In genomic region chr16:21652451-21652850, GRCh38 we compare ENCODE assay signal across 21 cellular contexts. TPM values are rescaled to one million over a fixed set of nuclear protein-coding genes. Genes with fewer than 3 reads are reported as not detected.
DNase-seq lines count a peak whose midpoint lies in the region; ATAC-seq and TF ChIP-seq lines count a peak whose summit lies in the region.
"Had no signal": no experiment of that assay in that cellular context is flagged by ENCODE, and none has a peak within 500 bp of the region (broad histone marks: within the 10 kb centered on the region; RNA-seq: fewer than 3 reads in every experiment).

TSS of gene IGSF6 (minus strand) at chr16:21652608. CDS start at chr16:21652598, 10 bp downstream.

- no peak within 1 kb of the TSS for H2AK5ac ChIP-seq in neuronal stem cell (ENCODE audit: low read depth, low read length)

- ATAC-seq in GM19351 (IDR thresholded peaks at IDR 0.05; ENCODE audit: unreplicated experiment), result no peak
- ATAC-seq: activated T-helper 17 cell treated with anti-CD3 and anti-CD28 coated beads, Interleukin-2, amount 50 U/mL, for 72 hours had no signal

- DNase-seq in HL-60 (ENCODE audit: low read depth in 1 of 2, low spot score in 1 of 2) (peak; percentile 39 to 67), colonic mucosa (no peak), neuronal stem cell (ENCODE audit: low spot score) (no peak), HPDE6-E6E7 (ENCODE audit: extremely low spot score) (no peak), HuH-7.5 (ENCODE audit: low spot score) (no peak), putamen (ENCODE audit: low spot score) (no peak)
- DNase-seq: glutamatergic neuron; KBM-7; NCI-H1436; NCI-H446; occipital lobe; OCI-M1; SK-N-SH; stimulated activated naive CD4-positive, alpha-beta T cell had no signal

- H4K91ac ChIP-seq in neuronal stem cell (ENCODE audit: low read depth, low read length, poor library complexity), result no peak within 1 kb of the TSS

- intact Hi-C loops in colonic mucosa (cut with DNase I), result no loop called here

- H3K9ac ChIP-seq in BLaER1 (no peak within 1 kb of the TSS), colonic mucosa (ENCODE audit: low read depth in 2 of 2, low read length in 2 of 2) (no peak within 1 kb of the TSS), neuronal stem cell (ENCODE audit: low read depth, low read length, poor library complexity) (no peak within 1 kb of the TSS)
- H3K9ac ChIP-seq: SK-N-SH had no signal

- H3K79me1 ChIP-seq in neuronal stem cell (ENCODE audit: low read depth, low read length), result peaks cover 2% of the 10 kb centered on the region

- no peak within 1 kb of the TSS for H3K4ac ChIP-seq in neuronal stem cell (ENCODE audit: low read length)

- no CpG with 5 or more reads among the region's 6 CpGs for WGBS in neuronal stem cell (ENCODE audit: extremely low coverage in 2 of 2, insufficient read length in 2 of 2, insufficient replicate concordance in 1 of 2), 2 donors

- no peak for TF ChIP-seq CTCF in HL-60 (IDR thresholded peaks at IDR 0.05; ENCODE audit: insufficient read depth, low read length)
- no peak for TF ChIP-seq CTCF in colonic mucosa (IDR thresholded peaks at IDR 0.05)

- H2BK120ac ChIP-seq in neuronal stem cell (ENCODE audit: low read depth, low read length), result no peak within 1 kb of the TSS

- no peak within 1 kb of the TSS for H2BK12ac ChIP-seq in neuronal stem cell (ENCODE audit: low read length)

- peak within 1 kb of the TSS; percentile 31 for H3K14ac ChIP-seq in neuronal stem cell (ENCODE audit: low read length)

- H3K4me2 ChIP-seq in BLaER1 (no peak within 1 kb of the TSS; the same call in 1 of the 2 replicates), neuronal stem cell (ENCODE audit: insufficient read depth, low read length, poor library complexity, severe bottlenecking) (no peak within 1 kb of the TSS)
- H3K4me2 ChIP-seq: SK-N-SH, smooth muscle cell had no signal

- no peaks in the 10 kb centered on the region for H4K20me1 ChIP-seq in BLaER1

- H3K27me3 ChIP-seq in BLaER1, result no peaks in the 10 kb centered on the region
- H3K27me3 ChIP-seq in HL-60 (ENCODE audit: insufficient read depth, poor library complexity, severe bottlenecking), result no peaks in the 10 kb centered on the region
- no peaks in the 10 kb centered on the region for H3K27me3 ChIP-seq in colonic mucosa
- no peaks in the 10 kb centered on the region for H3K27me3 ChIP-seq in neuronal stem cell (ENCODE audit: control insufficient read depth in 3 of 3, insufficient read depth in 3 of 3, low read depth in 1 of 3, low read length in 3 of 3)
- H3K27me3 ChIP-seq: esophagus muscularis mucosa had no signal

- H3K27ac ChIP-seq in BLaER1 (peak within 1 kb of the TSS; percentile 15; the same call in 1 of the 2 replicates), HL-60 (replicated peaks) (no peak within 1 kb of the TSS), colonic mucosa (peak within 1 kb of the TSS; percentile 32), neuronal stem cell (replicated peaks; ENCODE audit: low read length) (no peak within 1 kb of the TSS)

- H4K8ac ChIP-seq in neuronal stem cell (ENCODE audit: low read depth, low read length), result no peak within 1 kb of the TSS

- no peak within 1 kb of the TSS for H3K18ac ChIP-seq in neuronal stem cell (ENCODE audit: low read length)

- H3K4me3 ChIP-seq in BLaER1 (no peak within 1 kb of the TSS), HL-60 (replicated peaks; ENCODE audit: insufficient read depth, low read length) (peak within 1 kb of the TSS; percentile 40), colonic mucosa (no peak within 1 kb of the TSS), neuronal stem cell (ENCODE audit: low read length in 2 of 2) (no peak within 1 kb of the TSS)
- H3K4me3 ChIP-seq: coronary artery, smooth muscle cell had no signal

- H3K9me3 ChIP-seq in BLaER1 (no peaks in the 10 kb centered on the region), colonic mucosa (no peaks in the 10 kb centered on the region), neuronal stem cell (replicated peaks in 1 of 2; ENCODE audit: control insufficient read depth in 2 of 2, insufficient read depth in 1 of 2, low read depth in 1 of 2, low read length in 2 of 2) (peaks cover 0 to 4% of the 10 kb centered on the region in 2 donors)
- H3K9me3 ChIP-seq: esophagus muscularis mucosa, SK-N-SH had no signal

- H2BK15ac ChIP-seq in neuronal stem cell (ENCODE audit: low read length), result no peak within 1 kb of the TSS

- no peak within 1 kb of the TSS for H2AFZ ChIP-seq in neuronal stem cell (ENCODE audit: low read length)

- peaks cover 60% of the 10 kb centered on the region for H3K4me1 ChIP-seq in BLaER1
- peaks cover 3% of the 10 kb centered on the region for H3K4me1 ChIP-seq in colonic mucosa
- no peaks in the 10 kb centered on the region for H3K4me1 ChIP-seq in neuronal stem cell (ENCODE audit: control insufficient read depth in 2 of 2, insufficient read depth in 1 of 2, low read depth in 1 of 2, low read length in 2 of 2)

- no peak within 1 kb of the TSS for H2BK5ac ChIP-seq in neuronal stem cell (ENCODE audit: low read length)

- H3K36me3 ChIP-seq in BLaER1, result peaks cover 33% of the 10 kb centered on the region
- no peaks in the 10 kb centered on the region for H3K36me3 ChIP-seq in colonic mucosa
- H3K36me3 ChIP-seq in neuronal stem cell (replicated peaks in 1 of 2; ENCODE audit: control insufficient read depth in 2 of 2, insufficient read depth in 2 of 2, low read length in 2 of 2), result peaks cover 6 to 48% of the 10 kb centered on the region in 2 donors

- H3K23ac ChIP-seq in neuronal stem cell (ENCODE audit: low read depth, low read length, poor library complexity), result no peak within 1 kb of the TSS

RNA-seq across cellular contexts. Expression of gene IGSF6, which starts in this region (rescaled TPM):
- total RNA-seq in colonic mucosa, result 1 to 10 TPM; 2.7 to 4.7 TPM
- not detected for polyA plus RNA-seq in neuronal stem cell (2013, experiment 1 of 2)
- polyA plus RNA-seq in neuronal stem cell (2013, experiment 2 of 2), result not detected
- total RNA-seq: mesothelial cell of epicardium, smooth muscle cell had no signal
- polyA plus RNA-seq: SK-N-SH had no signal

Comparison
In these comparisons a context has a peak if more than half of its experiments do, and no peak if none do; other contexts are left out.
1. H3K27ac ChIP-seq: peak in BLaER1 (single experiment) and colonic mucosa (single experiment); none in HL-60 (single experiment) and neuronal stem cell (single experiment).
2. DNase-seq: peak in HL-60 (2 of 2); none in colonic mucosa (single experiment), neuronal stem cell (single experiment), HPDE6-E6E7 (single experiment), HuH-7.5 (single experiment) and putamen (single experiment).